Comparison of ENCODE assay signal across 9 cellular contexts in the genomic region with DNA sequence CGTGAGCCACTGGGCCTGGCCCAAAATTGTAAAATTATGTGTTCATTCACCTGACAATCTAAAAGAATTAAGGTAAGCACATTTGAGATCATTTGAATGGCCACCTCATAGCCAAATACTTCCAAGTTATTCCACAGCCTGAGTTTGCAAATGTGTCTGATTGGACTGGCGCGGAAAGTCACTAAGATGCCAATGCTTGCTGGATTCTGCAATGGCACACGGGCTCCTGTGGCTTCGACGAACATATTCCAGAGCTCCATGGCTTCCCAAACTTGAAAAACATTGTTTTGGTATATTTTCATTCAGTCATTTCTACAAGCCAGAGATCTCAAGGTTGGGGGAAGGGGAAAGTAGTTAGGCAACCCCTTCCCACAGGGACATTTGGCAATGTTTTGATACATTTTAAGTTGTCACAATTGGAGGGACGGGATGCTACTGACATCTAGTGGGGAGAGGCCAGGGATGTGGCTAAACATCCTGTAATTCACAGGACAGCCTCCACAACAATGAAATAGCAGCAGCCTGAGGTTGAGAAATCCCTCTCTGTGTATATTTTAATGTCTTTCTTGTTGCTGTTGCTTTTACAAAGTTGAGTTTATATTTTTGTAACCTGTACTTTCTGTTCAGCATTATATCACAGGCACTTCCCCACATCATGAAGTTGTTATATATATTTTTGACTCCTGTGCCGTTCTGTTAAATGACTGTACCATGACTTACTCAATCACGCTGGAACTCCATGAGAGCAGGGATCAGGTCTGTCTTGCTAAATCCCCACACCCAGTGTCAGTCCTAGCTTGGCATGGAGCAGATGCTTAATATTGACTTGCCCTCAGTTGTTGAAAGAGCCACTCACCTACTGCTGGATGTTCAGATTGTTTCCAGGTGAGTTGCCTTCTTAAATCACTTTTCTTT. TPM values are rescaled to one million over a fixed set of nuclear protein-coding genes. Genes with fewer than 3 reads are reported as not detected.
DNase-seq lines count a peak whose midpoint lies in the region; ATAC-seq, FAIRE-seq and TF ChIP-seq lines count a peak whose summit lies in the region.
"Had no signal": no experiment of that assay in that cellular context is flagged by ENCODE, and none has a peak within 500 bp of the region (broad histone marks: within the 10 kb centered on the region; RNA-seq: fewer than 3 reads in every experiment).

No MANE protein-coding gene starts in this region.

- no peak overlapping the region for H3K27ac ChIP-seq in kidney (ENCODE audit: low read depth in 2 of 2, low read length in 2 of 2)

- H3K36me3 Mint-ChIP-seq in stimulated activated effector memory CD8-positive, alpha-beta T cell treated with anti-CD3 and anti-CD28 coated beads, Interleukin-12 subunit alpha, Interleukin-12 subunit beta, amount 100 ng/mL, for 72 hours, result no peaks in the 10 kb centered on the region

- intact Hi-C loops in kidney (cut with DNase I), result no loop called here

- H3K9me3 ChIP-seq in kidney (ENCODE audit: control insufficient read depth in 1 of 2, low read length in 2 of 2), result no peaks in the 10 kb centered on the region

- FAIRE-seq in D721Med (lab: Jason Lieb, UNC) (peak; percentile 93), kidney (lab: Jason Lieb, UNC) (no peak)

- in situ Hi-C loops in T47D (cut with HindIII; ENCODE audit: low pct_unique_long_range_greater_than_20kb, low sequenced_read_pairs), result no loop called here

- H3K9ac ChIP-seq in kidney (ENCODE audit: low read length in 2 of 2), result no peak overlapping the region

- no peak overlapping the region for H3K27ac Mint-ChIP-seq in stimulated activated effector memory CD8-positive, alpha-beta T cell treated with anti-CD3 and anti-CD28 coated beads, Interleukin-12 subunit alpha, Interleukin-12 subunit beta, amount 100 ng/mL, for 72 hours
- H3K27ac Mint-ChIP-seq: T-helper 1 cell treated with Interleukin-12 subunit alpha and Interleukin-12 subunit beta and Interleukin-4 antibody, amounts not matched to agents 30 μg/mL and 1 μg/mL, for 36 hours had no signal

- no peak overlapping the region for H3K4me3 Mint-ChIP-seq in stimulated activated effector memory CD8-positive, alpha-beta T cell treated with anti-CD3 and anti-CD28 coated beads, Interleukin-12 subunit alpha, Interleukin-12 subunit beta, amount 100 ng/mL, for 72 hours
- H3K4me3 Mint-ChIP-seq: T-helper 1 cell treated with Interleukin-12 subunit alpha and Interleukin-12 subunit beta and Interleukin-4 antibody, amounts not matched to agents 30 μg/mL and 1 μg/mL, for 36 hours had no signal

- no peaks in the 10 kb centered on the region for H3K4me1 Mint-ChIP-seq in stimulated activated effector memory CD8-positive, alpha-beta T cell treated with anti-CD3 and anti-CD28 coated beads, Interleukin-12 subunit alpha, Interleukin-12 subunit beta, amount 100 ng/mL, for 72 hours

- TF ChIP-seq CTCF in D721Med (IDR thresholded peaks at IDR 0.05; ENCODE audit: insufficient read depth, missing control alignments), result peak; percentile 89
- peak; percentile 77 for TF ChIP-seq CTCF in LNCAP (IDR thresholded peaks at IDR 0.05)
- peak; percentile 68 for TF ChIP-seq CTCF in kidney (IDR thresholded peaks at IDR 0.05; ENCODE audit: borderline replicate concordance, extremely low read depth, insufficient read depth)

- no peak overlapping the region for H3K4me3 ChIP-seq in kidney (ENCODE audit: low read length in 2 of 2)

- ATAC-seq in GM21390 (IDR thresholded peaks at IDR 0.05; ENCODE audit: unreplicated experiment), result peak; percentile 68
- peak; percentile 55 for ATAC-seq in stimulated activated effector memory CD8-positive, alpha-beta T cell treated with anti-CD3 and anti-CD28 coated beads, Interleukin-12 subunit alpha, Interleukin-12 subunit beta, amount 100 ng/mL, for 72 hours
- no peak for ATAC-seq in GM18873 (IDR thresholded peaks at IDR 0.05; ENCODE audit: low FRiP score, unreplicated experiment)

- no peaks in the 10 kb centered on the region for H3K9me3 Mint-ChIP-seq in stimulated activated effector memory CD8-positive, alpha-beta T cell treated with anti-CD3 and anti-CD28 coated beads, Interleukin-12 subunit alpha, Interleukin-12 subunit beta, amount 100 ng/mL, for 72 hours
- H3K9me3 Mint-ChIP-seq: T-helper 1 cell treated with Interleukin-12 subunit alpha and Interleukin-12 subunit beta and Interleukin-4 antibody, amounts not matched to agents 30 μg/mL and 1 μg/mL, for 36 hours had no signal

- DNase-seq in D721Med (ENCODE audit: insufficient read length, low spot score), result no peak
- DNase-seq in SHP77 treated with DMSO at 0.1 percent for 48 hours (lab: John Stamatoyannopoulos, UW), result peak; percentile 34
- peak; percentile 6 to 74 for DNase-seq in T47D (ENCODE audit: low read depth in 1 of 2, low spot score in 1 of 2)
- DNase-seq in kidney, result no peak
- DNase-seq in stimulated activated effector memory CD8-positive, alpha-beta T cell treated with anti-CD3 and anti-CD28 coated beads, Interleukin-12 subunit alpha, Interleukin-12 subunit beta, amount 100 ng/mL, for 72 hours (ENCODE audit: low spot score in 2 of 2), result peak in 1 of 2 donors; percentile 55

- H3K4me1 ChIP-seq in kidney (ENCODE audit: control insufficient read depth in 1 of 2, insufficient read depth in 1 of 2, low read depth in 1 of 2, low read length in 2 of 2), result no peaks in the 10 kb centered on the region

- H3K36me3 ChIP-seq in kidney (ENCODE audit: control insufficient read depth in 1 of 2, insufficient read depth in 2 of 2, low read length in 2 of 2), result peaks cover 3 to 16% of the 10 kb centered on the region in 2 donors

RNA-seq across cellular contexts. Expression of a gene that starts 56.9 kb away (rescaled TPM):
- 53.3 TPM for total RNA-seq in kidney
- 7.2 TPM for polyA plus RNA-seq in kidney (ENCODE audit: insufficient read depth, low read depth, low replicate concordance)

RNA-seq across cellular contexts. Expression of a gene that starts 57.3 kb away (rescaled TPM):
- total RNA-seq in kidney, result 48.8 TPM
- polyA plus RNA-seq in kidney (ENCODE audit: insufficient read depth, low read depth, low replicate concordance), result 20.8 TPM

Comparison
In these comparisons a context has a peak if more than half of its experiments do, and no peak if none do; other contexts are left out.
1. DNase-seq: peak in SHP77 treated with DMSO at 0.1 percent for 48 hours (single experiment) and T47D (2 of 2); none in D721Med (single experiment) and kidney (single experiment).
2. Peak in every context shown above with its lines, with median percentiles within 50 percentile points of each other: CTCF ChIP-seq.